Comparison of ENCODE assay signal across 1 cellular context in the genomic region with DNA sequence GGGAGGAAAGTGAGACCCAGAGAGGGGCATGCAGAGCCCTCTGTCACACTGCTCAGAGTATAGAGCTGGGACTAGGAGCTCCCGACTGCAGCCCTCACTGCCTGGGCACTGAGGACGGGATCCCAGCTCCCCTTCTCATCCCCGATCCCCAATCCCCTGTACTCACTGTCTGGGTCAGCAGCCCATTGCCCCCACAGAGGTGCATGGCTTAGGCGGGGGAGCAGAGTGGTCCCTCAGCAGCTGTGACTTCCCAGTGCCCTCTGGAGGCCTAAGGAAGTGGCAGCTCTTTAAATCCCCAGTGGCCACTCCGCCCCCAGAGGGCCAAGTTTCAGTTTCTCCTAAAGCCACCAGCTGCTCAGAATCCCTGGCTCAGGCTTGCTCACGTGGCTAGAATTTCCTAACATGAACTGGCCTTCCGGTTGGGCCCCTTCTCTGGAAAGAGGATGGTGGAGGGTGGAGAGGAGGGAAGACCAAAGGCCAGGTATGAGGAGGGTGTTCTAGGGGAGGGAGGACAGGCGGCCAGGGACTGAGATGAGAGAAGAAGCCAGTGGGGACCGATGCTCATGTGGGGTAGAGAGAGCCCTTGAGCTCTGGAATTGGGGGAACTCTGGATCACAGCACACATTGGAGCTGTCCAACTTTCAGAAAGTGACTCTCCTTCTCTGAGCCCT.
TF ChIP-seq lines count a peak whose summit lies in the region.

Gene BATF2 (minus strand): TSS at position 262 of the 671 bp plus-strand sequence. CDS start 57 bp downstream, at position 205.

TF ChIP-seq in HepG2, 621 proteins besides CTCF, POLR2A, EP300 and RAD21 (continued from another document and continues in another):
- TF ChIP-seq BCL3 (CRISPR knock-in tag; IDR thresholded peaks at IDR 0.05) (peak; percentile 51; the same call in 1 of the 2 replicates), SNAI1 (CRISPR knock-in tag; IDR thresholded peaks at IDR 0.05; ENCODE audit: borderline replicate concordance) (no peak; the same call in 1 of the 2 replicates), ZC3H4 (CRISPR knock-in tag; IDR thresholded peaks at IDR 0.05; ENCODE audit: borderline replicate concordance) (peak; percentile 52; the same call in 1 of the 2 replicates), CSRNP1 (CRISPR knock-in tag; IDR thresholded peaks at IDR 0.05) (peak; percentile 27; the same call in 1 of the 2 replicates), MYNN (CRISPR knock-in tag; IDR thresholded peaks at IDR 0.05; ENCODE audit: low read depth) (0 out of 2 replicates have a peak, but pooled peaks have one; percentile 22), ZNF557 (CRISPR knock-in tag; IDR thresholded peaks at IDR 0.05) (0 out of 2 replicates have a peak, but pooled peaks have one; percentile 49), ESRRA (CRISPR knock-in tag; IDR thresholded peaks at IDR 0.05; ENCODE audit: low read depth) (peak; percentile 74; the same call in 1 of the 2 replicates), ZNF383 (CRISPR knock-in tag; IDR thresholded peaks at IDR 0.05; ENCODE audit: borderline replicate concordance) (no peak), PBX2 (CRISPR knock-in tag; IDR thresholded peaks at IDR 0.05) (no peak), POLR2AphosphoS5 (IDR thresholded peaks at IDR 0.05; ENCODE audit: low read depth, low read length) (peak; percentile 77), KLF11 (CRISPR knock-in tag; IDR thresholded peaks at IDR 0.05) (0 out of 2 replicates have a peak, but pooled peaks have one; percentile 45), ZNF260 (CRISPR knock-in tag; IDR thresholded peaks at IDR 0.05; ENCODE audit: borderline replicate concordance, low read depth) (no peak), ZNF703 (CRISPR knock-in tag; IDR thresholded peaks at IDR 0.05; ENCODE audit: borderline replicate concordance) (no peak), ZNF790 (CRISPR knock-in tag; IDR thresholded peaks at IDR 0.05; ENCODE audit: borderline replicate concordance) (no peak; the same call in 1 of the 2 replicates), RNF2 (conservative IDR thresholded peaks at IDR 0.05; ENCODE audit: low read depth) (no peak), HHEX (CRISPR knock-in tag; IDR thresholded peaks at IDR 0.05) (no peak), ZNF33A (CRISPR knock-in tag; IDR thresholded peaks at IDR 0.05; ENCODE audit: borderline replicate concordance) (no peak), MTF1 (CRISPR knock-in tag; IDR thresholded peaks at IDR 0.05) (no peak), SOX5 (CRISPR knock-in tag; IDR thresholded peaks at IDR 0.05; ENCODE audit: borderline replicate concordance) (peak; percentile 47; the same call in 1 of the 2 replicates), ZNF512B (CRISPR knock-in tag; IDR thresholded peaks at IDR 0.05; ENCODE audit: borderline replicate concordance) (no peak), RBM39 (IDR thresholded peaks at IDR 0.05; ENCODE audit: low read depth, low read length, poor library complexity, severe bottlenecking) (no peak), MED8 (CRISPR knock-in tag; IDR thresholded peaks at IDR 0.05; ENCODE audit: insufficient replicate concordance) (no peak), NR3C1 (CRISPR knock-in tag; IDR thresholded peaks at IDR 0.05) (no peak), ARNT2 (CRISPR knock-in tag; IDR thresholded peaks at IDR 0.05; ENCODE audit: low read depth) (no peak), ATF1 (CRISPR knock-in tag; IDR thresholded peaks at IDR 0.05) (no peak), HOXA9 (CRISPR knock-in tag; IDR thresholded peaks at IDR 0.05; ENCODE audit: borderline replicate concordance) (no peak), ZMYM2 (CRISPR knock-in tag; IDR thresholded peaks at IDR 0.05) (0 out of 2 replicates have a peak, but pooled peaks have one; percentile 62), ATF4 (CRISPR knock-in tag; IDR thresholded peaks at IDR 0.05) (peak in 1 of 2 experiments; percentile 46; a peak in 1 of 4 replicates), ZNF710 (CRISPR knock-in tag; IDR thresholded peaks at IDR 0.05; ENCODE audit: borderline replicate concordance) (peak; percentile 69), ZSCAN31 (CRISPR knock-in tag; IDR thresholded peaks at IDR 0.05; ENCODE audit: low read depth) (peak; percentile 87), ZNF775 (CRISPR knock-in tag; IDR thresholded peaks at IDR 0.05; ENCODE audit: borderline replicate concordance) (no peak), YEATS4 (CRISPR knock-in tag; IDR thresholded peaks at IDR 0.05; ENCODE audit: borderline replicate concordance) (no peak), SP1 (IDR thresholded peaks at IDR 0.05) (no peak), SP1 (CRISPR knock-in tag; IDR thresholded peaks at IDR 0.05) (no peak), ZNF816 (CRISPR knock-in tag; IDR thresholded peaks at IDR 0.05; ENCODE audit: borderline replicate concordance) (no peak), SOX6 (IDR thresholded peaks at IDR 0.05) (no peak), SOX6 (CRISPR knock-in tag; IDR thresholded peaks at IDR 0.05) (peak; percentile 82), FOXA1 (IDR thresholded peaks at IDR 0.05) (no peak), FOXA1 (CRISPR knock-in tag; IDR thresholded peaks at IDR 0.05) (no peak), ZNF232 (CRISPR knock-in tag; IDR thresholded peaks at IDR 0.05; ENCODE audit: borderline replicate concordance) (no peak), ATRX (CRISPR knock-in tag; IDR thresholded peaks at IDR 0.05; ENCODE audit: borderline replicate concordance) (no peak), FOXC1 (CRISPR knock-in tag; IDR thresholded peaks at IDR 0.05; ENCODE audit: borderline replicate concordance) (no peak)
- TF ChIP-seq, protein P1, sequence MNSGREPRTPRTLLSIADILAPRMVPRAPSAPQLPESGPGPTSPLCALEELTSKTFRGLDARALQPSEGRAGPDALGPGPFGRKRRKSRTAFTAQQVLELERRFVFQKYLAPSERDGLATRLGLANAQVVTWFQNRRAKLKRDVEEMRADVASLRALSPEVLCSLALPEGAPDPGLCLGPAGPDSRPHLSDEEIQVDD (CRISPR knock-in tag; IDR thresholded peaks at IDR 0.05; ENCODE audit: borderline replicate concordance), result no peak
- TF ChIP-seq, protein P2, sequence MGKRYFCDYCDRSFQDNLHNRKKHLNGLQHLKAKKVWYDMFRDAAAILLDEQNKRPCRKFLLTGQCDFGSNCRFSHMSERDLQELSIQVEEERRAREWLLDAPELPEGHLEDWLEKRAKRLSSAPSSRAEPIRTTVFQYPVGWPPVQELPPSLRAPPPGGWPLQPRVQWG (CRISPR knock-in tag; IDR thresholded peaks at IDR 0.05; ENCODE audit: borderline replicate concordance, low read depth), result no peak
- TF ChIP-seq, protein P3, sequence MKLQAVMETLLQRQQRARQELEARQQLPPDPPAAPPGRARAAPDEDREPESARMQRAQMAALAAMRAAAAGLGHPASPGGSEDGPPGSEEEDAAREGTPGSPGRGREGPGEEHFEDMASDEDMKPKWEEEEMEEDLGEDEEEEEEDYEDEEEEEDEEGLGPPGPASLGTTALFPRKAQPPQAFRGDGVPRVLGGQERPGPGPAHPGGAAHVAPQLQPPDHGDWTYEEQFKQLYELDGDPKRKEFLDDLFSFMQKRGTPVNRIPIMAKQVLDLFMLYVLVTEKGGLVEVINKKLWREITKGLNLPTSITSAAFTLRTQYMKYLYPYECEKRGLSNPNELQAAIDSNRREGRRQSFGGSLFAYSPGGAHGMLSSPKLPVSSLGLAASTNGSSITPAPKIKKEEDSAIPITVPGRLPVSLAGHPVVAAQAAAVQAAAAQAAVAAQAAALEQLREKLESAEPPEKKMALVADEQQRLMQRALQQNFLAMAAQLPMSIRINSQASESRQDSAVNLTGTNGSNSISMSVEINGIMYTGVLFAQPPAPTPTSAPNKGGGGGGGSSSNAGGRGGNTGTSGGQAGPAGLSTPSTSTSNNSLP (IDR thresholded peaks at IDR 0.05; ENCODE audit: low read depth, low read length), result no peak
- TF ChIP-seq, protein P4, sequence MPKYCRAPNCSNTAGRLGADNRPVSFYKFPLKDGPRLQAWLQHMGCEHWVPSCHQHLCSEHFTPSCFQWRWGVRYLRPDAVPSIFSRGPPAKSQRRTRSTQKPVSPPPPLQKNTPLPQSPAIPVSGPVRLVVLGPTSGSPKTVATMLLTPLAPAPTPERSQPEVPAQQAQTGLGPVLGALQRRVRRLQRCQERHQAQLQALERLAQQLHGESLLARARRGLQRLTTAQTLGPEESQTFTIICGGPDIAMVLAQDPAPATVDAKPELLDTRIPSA (CRISPR knock-in tag; IDR thresholded peaks at IDR 0.05; ENCODE audit: borderline replicate concordance), result no peak
